Comparison of ENCODE assay signal across 8 cellular contexts in the genomic region with DNA sequence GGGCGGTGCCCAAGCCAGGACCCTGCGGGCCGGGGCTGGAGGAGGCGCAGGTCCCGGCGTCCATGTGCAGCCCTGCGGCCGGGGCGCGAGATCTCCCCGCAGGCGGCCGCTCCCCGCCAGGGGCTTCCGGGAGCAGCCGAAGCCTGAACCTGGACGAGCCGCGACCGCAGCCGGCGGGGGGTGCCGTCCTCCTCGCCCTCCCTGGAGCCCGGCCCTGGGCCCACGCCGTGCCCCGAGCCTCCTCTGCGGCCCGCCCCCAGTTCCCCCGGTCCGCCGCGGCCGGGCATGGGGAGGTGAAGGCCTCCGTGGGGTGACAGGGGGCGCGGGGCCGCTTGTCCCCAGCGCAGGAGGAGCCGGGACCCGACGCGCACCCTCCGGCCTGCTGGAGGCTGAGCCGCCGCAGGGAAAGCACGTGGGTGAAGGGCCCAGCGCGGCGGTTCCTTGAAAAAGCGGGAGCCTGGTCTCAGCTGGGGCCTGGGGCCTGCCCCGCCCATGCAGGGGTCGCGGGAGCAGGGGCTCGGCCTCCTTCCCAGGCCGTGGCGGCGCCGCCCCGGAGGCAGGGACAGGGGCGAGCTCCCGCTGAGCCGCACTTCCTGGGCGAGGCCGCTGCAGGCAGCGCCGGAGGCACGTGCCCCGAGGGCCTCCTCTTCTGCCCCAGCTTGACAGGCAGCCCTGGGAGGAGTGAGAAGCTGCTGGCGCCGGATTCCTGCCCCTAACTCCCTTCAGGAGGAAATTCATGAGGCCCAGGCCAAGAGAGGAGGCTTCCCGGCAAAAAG. TPM values are rescaled to one million over a fixed set of nuclear protein-coding genes. Genes with fewer than 3 reads are reported as not detected.
DNase-seq lines count a peak whose midpoint lies in the region; ATAC-seq, FAIRE-seq and TF ChIP-seq lines count a peak whose summit lies in the region.

No MANE protein-coding gene starts in this region.

- POLR2A ChIA-PET in K562 (lab: Yijun Ruan, JAX), result no interaction called here
- POLR2A ChIA-PET in HepG2 (lab: Yijun Ruan, JAX), result interaction anchor here (1.7 to 2.2 kb wide), 3 partner anchors 26 to 243 kb away, joined by 7 to 9 read pairs (median 7); no protein-coding TSS in a partner anchor

- TF ChIP-seq EP300 in K562 (IDR thresholded peaks at IDR 0.05; ENCODE audit: low read length), result no peak
- no peak for TF ChIP-seq EP300 in HepG2 (IDR thresholded peaks at IDR 0.05; ENCODE audit: low read depth in 2 of 2, low read length in 2 of 2)
- TF ChIP-seq EP300 in HepG2 (CRISPR knock-in tag; IDR thresholded peaks at IDR 0.05; ENCODE audit: borderline replicate concordance), result no peak

- TF ChIP-seq RAD21 in K562 (CRISPR knock-in tag; conservative IDR thresholded peaks at IDR 0.05 in 1 of 2, IDR thresholded peaks at IDR 0.05 in 1 of 2) (no peak), HepG2 (CRISPR knock-in tag; IDR thresholded peaks at IDR 0.05) (no peak)

- BruUV-seq in K562 (replicated peaks; lab: Mats Ljungman, UMichigan), result no TSS peak
- no TSS peak for BruUV-seq in HepG2 (replicated peaks; lab: Mats Ljungman, UMichigan)

- DNase-seq in T-helper 2 cell, result peak; percentile 38 to 86 (median 57)
- no peak for DNase-seq in K562 (ENCODE audit: extremely low read depth in 1 of 4, low spot score in 3 of 4)
- DNase-seq in HepG2 (ENCODE audit: low spot score), result no peak
- DNase-seq in stimulated activated CD4-positive, alpha-beta T cell treated with anti-CD3 and anti-CD28 coated beads, TNF-alpha, amount 100 ng/mL, for 4 hours (ENCODE audit: low read depth in 3 of 3), result peak; percentile 50 to 57 (median 51)
- DNase-seq in NOMO-1 treated with DMSO at 0.1 percent for 48 hours (lab: John Stamatoyannopoulos, UW; ENCODE audit: unreplicated experiment), result no peak
- no peak for DNase-seq in GDM1 (lab: John Stamatoyannopoulos, UW)
- DNase-seq in urothelium cell line (ENCODE audit: low spot score), result no peak

- H4K20me1 ChIP-seq in K562 (replicated peaks; ENCODE audit: control insufficient read depth, insufficient read depth, low read length) (no peaks in the 10 kb centered on the region), HepG2 (ENCODE audit: insufficient read depth, low read length) (no peaks in the 10 kb centered on the region)

- intact Hi-C loops in K562 (cut with micrococcal nuclease), result loop anchor here (2.0 to 5.0 kb wide), 4 partner anchors 27 to 606 kb away; no protein-coding TSS in a partner anchor
- intact Hi-C loops in HepG2 (cut with micrococcal nuclease; ENCODE audit: unreplicated experiment), result loop anchor here (5.0 kb wide), 2 partner anchors 241 to 391 kb away; no protein-coding TSS in a partner anchor

- no peak for FAIRE-seq in K562 (lab: Jason Lieb, UNC)
- no peak for FAIRE-seq in HepG2 (lab: Jason Lieb, UNC)
- no peak for FAIRE-seq in urothelium cell line (lab: Jason Lieb, UNC)

- H3K27ac ChIP-seq in K562 (ENCODE audit: extremely low read depth, low read depth, low read length) (peak overlapping the region; percentile 99; the same call in 2 of the 3 replicates), HepG2 (ENCODE audit: extremely low read length, insufficient read depth, low read length) (peak overlapping the region; percentile 20)

- H3K4me2 ChIP-seq in K562 (ENCODE audit: insufficient read depth, low read length), result no peak overlapping the region
- H3K4me2 ChIP-seq in HepG2 (ENCODE audit: low read depth, low read length), result peak overlapping the region; percentile 97; the same call in 1 of the 2 replicates

- H3K4me3 ChIP-seq in K562, result no peak overlapping the region
- peak overlapping the region in 1 of 3 experiments; percentile 67; a peak in 1 of 6 replicates for H3K4me3 ChIP-seq in HepG2 (replicated peaks in 1 of 3; ENCODE audit: insufficient read depth in 1 of 3, low read depth in 2 of 3, low read length in 3 of 3)

- no peak for TF ChIP-seq POLR2A in K562 (conservative IDR thresholded peaks at IDR 0.05)
- TF ChIP-seq POLR2A in HepG2 (IDR thresholded peaks at IDR 0.05; ENCODE audit: insufficient read depth in 1 of 2, low read depth in 2 of 2, low read length in 2 of 2), result no peak

- in situ Hi-C loops in K562 (cut with MboI), result loop anchor here (10.0 kb wide), 1 partner anchor 609 kb away; the partner anchor contains the start of gene ZNF839
- in situ Hi-C loops in HepG2 (cut with HindIII; ENCODE audit: extremely low pct_ligation_motif_present, low pct_unique_long_range_greater_than_20kb), result loop anchor here (25.0 kb wide), 1 partner anchor 381 kb away; the partner anchor contains the start of gene HSP90AA1

- H3K9me3 ChIP-seq in K562 (replicated peaks; ENCODE audit: control insufficient read depth, insufficient read depth, low read depth, low read length) (no peaks in the 10 kb centered on the region), HepG2 (ENCODE audit: low read length) (no peaks in the 10 kb centered on the region)

- no peak for TF ChIP-seq CTCF in K562 (IDR thresholded peaks at IDR 0.05 in 2 of 3, conservative IDR thresholded peaks at IDR 0.05 in 1 of 3; ENCODE audit: insufficient read depth in 2 of 3, low read depth in 1 of 3, low read length in 3 of 3)
- no peak for TF ChIP-seq CTCF in HepG2 (CRISPR knock-in tag; IDR thresholded peaks at IDR 0.05)

- H3K4me1 ChIP-seq in K562 (replicated peaks in 1 of 2; ENCODE audit: control insufficient read depth in 2 of 2, insufficient read depth in 2 of 2, low read length in 2 of 2) (peaks cover 35 to 50% of the 10 kb centered on the region in 2 experiments), HepG2 (ENCODE audit: insufficient read depth, low read length) (peaks cover 47% of the 10 kb centered on the region)

- H2AFZ ChIP-seq in K562 (ENCODE audit: low read depth, low read length), result no peak overlapping the region
- H2AFZ ChIP-seq in HepG2 (ENCODE audit: low read length), result no peak overlapping the region

- ATAC-seq in GM18498 (IDR thresholded peaks at IDR 0.05; ENCODE audit: unreplicated experiment), result peak; percentile 58
- ATAC-seq in K562, result no peak
- ATAC-seq in HepG2, result peak; percentile 6

- 100% methylated on average over 1 of the region's 73 CpGs for WGBS in K562 (ENCODE audit: insufficient coverage, low coverage, missing lambda C conversion rate)
- WGBS in HepG2 (ENCODE audit: low lambda C conversion rate), result 92% methylated on average over 21 of the region's 73 CpGs

- peak overlapping the region in 1 of 2 experiments; percentile 86; a peak in 2 of 4 replicates for H3K9ac ChIP-seq in K562 (ENCODE audit: insufficient read depth in 1 of 2, low read depth in 2 of 2, low read length in 2 of 2)
- H3K9ac ChIP-seq in HepG2 (ENCODE audit: insufficient read depth, low read depth, low read length), result no peak overlapping the region

- H3K27me3 ChIP-seq in K562 (ENCODE audit: control insufficient read depth in 2 of 2, insufficient read depth in 2 of 2, low read length in 2 of 2) (no peaks in the 10 kb centered on the region), HepG2 (ENCODE audit: control insufficient read depth in 1 of 2, insufficient read depth in 2 of 2, low read length in 2 of 2) (no peaks in the 10 kb centered on the region)

- no peaks in the 10 kb centered on the region for H3K9me1 ChIP-seq in K562 (ENCODE audit: control insufficient read depth, insufficient read depth, low read length)

- CTCF ChIA-PET in K562 (lab: Yijun Ruan, JAX; ENCODE audit: low intra/inter-chr PET ratio) (interaction anchor here (0.5 kb wide), 1 partner anchor 1627 kb away, joined by 4 read pairs; no protein-coding TSS in a partner anchor), HepG2 (lab: Yijun Ruan, JAX; ENCODE audit: low intra/inter-chr PET ratio, low total read pairs) (no interaction called here)

- 0 out of 3 replicates have a peak, but pooled peaks cover 3% of the 10 kb centered on the region for H3K79me2 ChIP-seq in K562 (ENCODE audit: control insufficient read depth, insufficient read depth, low read length)
- H3K79me2 ChIP-seq in HepG2 (ENCODE audit: insufficient read depth, low read length), result no peaks in the 10 kb centered on the region

- no peaks in the 10 kb centered on the region for H3K36me3 ChIP-seq in K562 (ENCODE audit: control insufficient read depth, insufficient read depth, low read length)
- H3K36me3 ChIP-seq in HepG2 (replicated peaks in 1 of 2; ENCODE audit: control insufficient read depth in 1 of 2, insufficient read depth in 2 of 2, low read length in 2 of 2), result no peaks in the 10 kb centered on the region

RNA-seq across cellular contexts. Expression of gene PPP2R5C, which starts 55.6 kb away (rescaled TPM):
- total RNA-seq in K562 (2011; cell fraction: chromatin; rRNA removed; ENCODE audit: low replicate concordance), result 275 and 554 TPM in 2 replicates
- 143 and 198 TPM in 2 replicates for total RNA-seq in K562 (2011; cell fraction: nucleolus; rRNA removed)
- 367 and 537 TPM in 2 replicates for total RNA-seq in K562 (2011; cell fraction: nucleoplasm; rRNA removed)
- total RNA-seq in K562 (2014; rRNA removed) (263 and 295 TPM in 2 replicates), K562 (2014; rRNA removed; fragmentation: Illumina TruSeq; extraction: Trizol) (395 and 448 TPM in 2 replicates), K562 (2015; rRNA removed; fragmentation: Illumina TruSeq; extraction: Trizol) (284 and 309 TPM in 2 replicates), K562 (2021) (395 and 398 TPM in 2 replicates), HepG2 (2016; rRNA removed; fragmentation: Illumina TruSeq; extraction: Trizol) (74.3 and 94.8 TPM in 2 replicates)
- polyA plus RNA-seq in K562 (2011; rRNA removed) (266 and 328 TPM in 2 replicates), K562 (2014; fragmentation: Illumina TruSeq; extraction: Trizol) (383 and 443 TPM in 2 replicates), K562 (2014; fragmentation: Nextera tagmentation; extraction: Ambion mirVana) (100 to 1,000 TPM; 517 to 617 TPM), K562 (2014; rRNA removed) (284 and 315 TPM in 2 replicates), HepG2 (2011; rRNA removed) (68.1 and 78.5 TPM in 2 replicates)
- polyA plus RNA-seq in K562 (2011; cell fraction: cytosol; rRNA removed), result 100 and 189 TPM in 2 replicates
- polyA plus RNA-seq in K562 (2011; cell fraction: nucleus; rRNA removed), result 140 and 172 TPM in 2 replicates
- polyA plus RNA-seq in K562 (2012), result 237 and 317 TPM in 2 replicates
- 312 and 332 TPM in 2 replicates for polyA minus RNA-seq in K562 (2011; rRNA and poly(A)+ RNA removed)
- polyA minus RNA-seq in K562 (2011; cell fraction: cytosol; rRNA and poly(A)+ RNA removed), result 118 and 128 TPM in 2 replicates
- 87.6 and 141 TPM in 2 replicates for polyA minus RNA-seq in K562 (2011; cell fraction: nucleus; rRNA and poly(A)+ RNA removed)
- 82.8 and 86.5 TPM in 2 replicates for total RNA-seq in HepG2 (2016; cell fraction: cytosol; rRNA removed; fragmentation: Illumina TruSeq; extraction: Trizol; ENCODE audit: low read depth)
- total RNA-seq in HepG2 (2016; cell fraction: insoluble cytoplasmic fraction; rRNA removed; fragmentation: Illumina TruSeq; extraction: Trizol), result 71.4 and 92.2 TPM in 2 replicates
- 125 and 142 TPM in 2 replicates for total RNA-seq in HepG2 (2016; cell fraction: membrane; rRNA removed; fragmentation: Illumina TruSeq; extraction: Trizol)
- 51.6 and 56.6 TPM in 2 replicates for total RNA-seq in HepG2 (2016; cell fraction: nucleus; rRNA removed; fragmentation: Illumina TruSeq; extraction: Trizol)
- 38.4 and 55.1 TPM in 2 replicates for polyA plus RNA-seq in HepG2 (2011; cell fraction: cytosol; rRNA removed)
- polyA plus RNA-seq in HepG2 (2011; cell fraction: nucleus; rRNA removed), result 57.2 and 60.5 TPM in 2 replicates
- polyA plus RNA-seq in HepG2 (2012), result 61.1 and 92.0 TPM in 2 replicates
- 97.1 and 105 TPM in 2 replicates for polyA plus RNA-seq in HepG2 (2016; cell fraction: cytosol; fragmentation: Illumina TruSeq; extraction: Trizol; ENCODE audit: low read depth)
- polyA plus RNA-seq in HepG2 (2016; cell fraction: insoluble cytoplasmic fraction; fragmentation: Illumina TruSeq; extraction: Trizol; ENCODE audit: low read depth), result 87.9 and 89.9 TPM in 2 replicates
- 110 and 121 TPM in 2 replicates for polyA plus RNA-seq in HepG2 (2016; cell fraction: membrane; fragmentation: Illumina TruSeq; extraction: Trizol; ENCODE audit: low read depth)
- polyA plus RNA-seq in HepG2 (2016; cell fraction: nucleus; fragmentation: Illumina TruSeq; extraction: Trizol; ENCODE audit: insufficient read depth, low read depth), result 63.8 and 64.0 TPM in 2 replicates
- polyA minus RNA-seq in HepG2 (2011; rRNA and poly(A)+ RNA removed; ENCODE audit: low replicate concordance), result 69.0 and 106 TPM in 2 replicates
- 67.1 and 70.9 TPM in 2 replicates for polyA minus RNA-seq in HepG2 (2011; cell fraction: cytosol; rRNA and poly(A)+ RNA removed)
- polyA minus RNA-seq in HepG2 (2011; cell fraction: nucleus; rRNA and poly(A)+ RNA removed), result 110 and 115 TPM in 2 replicates

Comparison
In these comparisons a context has a peak if more than half of its experiments do, and no peak if none do; other contexts are left out.
1. DNase-seq: peak in T-helper 2 cell (5 of 5) and stimulated activated CD4-positive, alpha-beta T cell treated with anti-CD3 and anti-CD28 coated beads, TNF-alpha, amount 100 ng/mL, for 4 hours (3 of 3); none in K562 (0 of 4), HepG2 (single experiment), NOMO-1 treated with DMSO at 0.1 percent for 48 hours (single experiment), GDM1 (single experiment) and urothelium cell line (single experiment).